Comparison of ENCODE assay signal across 15 cellular contexts in genomic region chr13:102191951-102192461, GRCh38.
A peak's percentile ranks its signal among the peaks of the same experiment; 100 is the strongest.
DNase-seq lines count a peak whose midpoint lies in the region; ATAC-seq and TF ChIP-seq lines count a peak whose summit lies in the region.
"Had no signal": no experiment of that assay in that cellular context is flagged by ENCODE, and none has a peak within 500 bp of the region (broad histone marks: within the 10 kb centered on the region; RNA-seq: fewer than 3 reads in every experiment).

No MANE protein-coding gene starts in this region.

- H3K27me3 ChIP-seq in brain microvascular endothelial cell (replicated peaks) (no peaks in the 10 kb centered on the region), right lobe of liver (no peaks in the 10 kb centered on the region)

- in situ Hi-C loops in brain microvascular endothelial cell (cut with HindIII; ENCODE audit: low pct_ligation_motif_present, low sequenced_read_pairs): no loop called here

- H3K4me3 ChIP-seq in brain microvascular endothelial cell (ENCODE audit: low read depth, low read length): no peak overlapping the region
- no peak overlapping the region for H3K4me3 ChIP-seq in right lobe of liver
- H3K4me3 ChIP-seq: PC-9 had no signal

- peaks cover 0 to 23% (median 9%) of the 10 kb centered on the region in 4 donors for H3K4me1 ChIP-seq in right lobe of liver

- TF ChIP-seq CTCF in brain microvascular endothelial cell (IDR thresholded peaks at IDR 0.05; ENCODE audit: low read depth, low read length, missing control alignments): no peak
- TF ChIP-seq CTCF in right lobe of liver (IDR thresholded peaks at IDR 0.05): no peak

- 0% methylated on average over 1 of the region's 1 CpG for WGBS in right lobe of liver (ENCODE audit: insufficient coverage, low coverage, low lambda C conversion rate, missing lambda C conversion rate)

- intact Hi-C loops in right lobe of liver (cut with DNase I): loop anchor here in 1 of 2 donors (10.0 kb wide), 1 partner anchor 263 kb away; no protein-coding TSS in a partner anchor

- H3K27ac ChIP-seq in brain microvascular endothelial cell (no peak overlapping the region), right lobe of liver (peak overlapping the region in 2 of 3 donors; percentile 5 to 52)
- H3K27ac ChIP-seq: PC-9 had no signal

- H3K9me3 ChIP-seq in right lobe of liver: no peaks in the 10 kb centered on the region

- H3K36me3 ChIP-seq in brain microvascular endothelial cell (replicated peaks) (no peaks in the 10 kb centered on the region), right lobe of liver (no peaks in the 10 kb centered on the region)

- TF ChIP-seq POLR2A in right lobe of liver (IDR thresholded peaks at IDR 0.05): peak; percentile 15

- peak; percentile 40 for DNase-seq in COLO668 (lab: John Stamatoyannopoulos, UW; ENCODE audit: unreplicated experiment)
- peak; percentile 70 for DNase-seq in M059J (ENCODE audit: low read depth)
- DNase-seq in brain microvascular endothelial cell: peak; percentile 22
- DNase-seq in right lobe of liver: peak; percentile 46 to 73 (median 61)
- DNase-seq in D341Med (ENCODE audit: low spot score): no peak
- DNase-seq in retina: no peak
- DNase-seq in activated effector memory CD4-positive, alpha-beta T cell treated with anti-CD3 and anti-CD28 coated beads, Interleukin-2, amount 50 U/mL, for 16 hours: no peak
- no peak for DNase-seq in activated CD4-positive, alpha-beta T cell treated with anti-CD3 and anti-CD28 coated beads for 4 hours
- DNase-seq: CD4-positive, alpha-beta T cell; dermis blood vessel endothelial cell; Kasumi-1; kidney; naive thymus-derived CD8-positive, alpha-beta T cell; PC-9; substantia nigra had no signal

- ATAC-seq in right lobe of liver: peak; percentile 87 to 94 (median 92)
- ATAC-seq: naive thymus-derived CD8-positive, alpha-beta T cell had no signal

Comparison
In these comparisons a context has a peak if more than half of its experiments do, and no peak if none do; other contexts are left out.
1. DNase-seq: peak in COLO668 (single experiment), M059J (single experiment), brain microvascular endothelial cell (single experiment) and right lobe of liver (3 of 3); none in D341Med (single experiment), retina (single experiment), activated effector memory CD4-positive, alpha-beta T cell treated with anti-CD3 and anti-CD28 coated beads, Interleukin-2, amount 50 U/mL, for 16 hours (single experiment) and activated CD4-positive, alpha-beta T cell treated with anti-CD3 and anti-CD28 coated beads for 4 hours (0 of 2).